Comparison of ENCODE assay signal across 20 cellular contexts in the genomic region with DNA sequence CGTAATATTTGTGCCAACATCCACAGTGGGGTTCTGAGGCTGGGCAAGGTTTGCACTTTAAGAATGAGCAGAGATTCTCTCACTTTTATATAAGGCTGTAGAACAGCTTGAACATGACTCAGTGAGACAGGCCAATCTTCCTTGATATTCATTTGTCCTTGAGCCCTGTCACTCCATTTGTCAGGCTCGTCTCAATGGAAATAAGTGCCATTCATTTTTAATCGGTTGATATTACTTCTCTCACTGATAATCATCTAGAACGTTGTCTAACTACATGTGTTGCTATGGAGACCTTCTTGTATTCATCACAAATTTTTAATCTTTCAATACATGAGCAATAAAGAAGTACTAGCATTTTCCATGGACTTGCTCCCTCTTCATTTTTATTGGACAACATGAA.
A peak's percentile ranks its signal among the peaks of the same experiment; 100 is the strongest.
DNase-seq lines count a peak whose midpoint lies in the region; TF ChIP-seq lines count a peak whose summit lies in the region.
"Had no signal": no experiment of that assay in that cellular context is flagged by ENCODE, and none has a peak within 500 bp of the region (broad histone marks: within the 10 kb centered on the region; RNA-seq: fewer than 3 reads in every experiment).

No MANE protein-coding gene starts in this region.

- no peaks in the 10 kb centered on the region for H3K79me1 ChIP-seq in mesendoderm (ENCODE audit: low read length)

- H3K9me2 ChIP-seq in Karpas-422 (replicated peaks; ENCODE audit: insufficient read depth, low read length), result no peaks in the 10 kb centered on the region
- no peaks in the 10 kb centered on the region for H3K9me2 ChIP-seq in SU-DHL-6 (replicated peaks; ENCODE audit: insufficient read depth, low read length)

- H3K4me3 ChIP-seq in Karpas-422 (ENCODE audit: low read length), result no peak overlapping the region
- no peak overlapping the region for H3K4me3 ChIP-seq in SU-DHL-6 (ENCODE audit: insufficient read depth, low read length, poor library complexity, severe bottlenecking)
- no peak overlapping the region for H3K4me3 ChIP-seq in neuron (ENCODE audit: low read length)
- H3K4me3 ChIP-seq in coronary artery, result no peak overlapping the region
- H3K4me3 ChIP-seq in mesendoderm (ENCODE audit: low read length), result no peak overlapping the region
- H3K4me3 ChIP-seq: A549; BLaER1 treated with 17β-estradiol and CSF1 and Interleukin-3, amounts not matched to agents 10 nM and 100 nM; GM23338; HAP-1 had no signal

- no peak overlapping the region for H3K4ac ChIP-seq in mesendoderm (ENCODE audit: low read depth, low read length)

- no peak overlapping the region for H4K5ac ChIP-seq in mesendoderm (ENCODE audit: low read length)

- H3K9ac ChIP-seq in Karpas-422 (ENCODE audit: low read length) (no peak overlapping the region), SU-DHL-6 (ENCODE audit: low read length) (no peak overlapping the region), mesendoderm (ENCODE audit: low read length) (no peak overlapping the region)
- H3K9ac ChIP-seq: BLaER1 treated with 17β-estradiol and CSF1 and Interleukin-3, amounts not matched to agents 10 nM and 100 nM had no signal

- H3K79me2 ChIP-seq in Karpas-422 (ENCODE audit: low read length) (no peaks in the 10 kb centered on the region), SU-DHL-6 (ENCODE audit: insufficient read depth, low read length) (no peaks in the 10 kb centered on the region), mesendoderm (ENCODE audit: control insufficient read depth, insufficient read depth, low read length) (no peaks in the 10 kb centered on the region)

- no peak overlapping the region for H3K23ac ChIP-seq in mesendoderm (ENCODE audit: low read length)

- H2BK15ac ChIP-seq in mesendoderm (replicated peaks; ENCODE audit: low read depth), result no peak overlapping the region

- no peak overlapping the region for H2BK120ac ChIP-seq in mesendoderm (ENCODE audit: low read depth, low read length)

- no peak overlapping the region for H2BK5ac ChIP-seq in mesendoderm (ENCODE audit: low read length)

- no peak overlapping the region for H3K18ac ChIP-seq in mesendoderm (ENCODE audit: low read length)

- H2AK5ac ChIP-seq in mesendoderm (ENCODE audit: low read length), result no peak overlapping the region

- no peaks in the 10 kb centered on the region for H3K36me3 ChIP-seq in Karpas-422 (ENCODE audit: insufficient read depth, low read length)
- H3K36me3 ChIP-seq in SU-DHL-6 (ENCODE audit: low read length), result no peaks in the 10 kb centered on the region
- no peaks in the 10 kb centered on the region for H3K36me3 ChIP-seq in neuron (ENCODE audit: insufficient read depth, low read length)
- no peaks in the 10 kb centered on the region for H3K36me3 ChIP-seq in mesendoderm (ENCODE audit: control insufficient read depth, insufficient read depth, low read length)
- H3K36me3 ChIP-seq: BE2C; BLaER1 treated with 17β-estradiol and CSF1 and Interleukin-3, amounts not matched to agents 10 nM and 100 nM; HAP-1 had no signal

- no peak overlapping the region for H4K8ac ChIP-seq in mesendoderm (ENCODE audit: low read depth, low read length)

- WGBS in mesendoderm (ENCODE audit: extremely low coverage, insufficient coverage, low lambda C conversion rate), result no CpG with 5 or more reads among the region's 4 CpGs

- H3K4me2 ChIP-seq in Karpas-422 (ENCODE audit: low read depth, low read length, poor library complexity, severe bottlenecking) (no peak overlapping the region), SU-DHL-6 (ENCODE audit: low read depth, low read length, poor library complexity, severe bottlenecking) (no peak overlapping the region), mesendoderm (ENCODE audit: low read length) (no peak overlapping the region)
- H3K4me2 ChIP-seq: A549; BLaER1 treated with 17β-estradiol and CSF1 and Interleukin-3, amounts not matched to agents 10 nM and 100 nM; GM23338 had no signal

- no peaks in the 10 kb centered on the region for H3K4me1 ChIP-seq in Karpas-422 (ENCODE audit: low read length)
- peaks cover 4% of the 10 kb centered on the region for H3K4me1 ChIP-seq in neuron (ENCODE audit: insufficient read depth, low read length)
- H3K4me1 ChIP-seq in mesendoderm (ENCODE audit: control insufficient read depth, low read depth, low read length), result no peaks in the 10 kb centered on the region
- H3K4me1 ChIP-seq: A549; BLaER1 treated with 17β-estradiol and CSF1 and Interleukin-3, amounts not matched to agents 10 nM and 100 nM; HAP-1 had no signal

- H3K27me3 ChIP-seq in Karpas-422 (ENCODE audit: low read length) (no peaks in the 10 kb centered on the region), SU-DHL-6 (ENCODE audit: low read length) (no peaks in the 10 kb centered on the region), neuron (ENCODE audit: insufficient read depth, low read length) (no peaks in the 10 kb centered on the region), mesendoderm (ENCODE audit: insufficient read depth, low read length, poor library complexity) (no peaks in the 10 kb centered on the region)
- H3K27me3 ChIP-seq: BE2C; BLaER1 treated with 17β-estradiol and CSF1 and Interleukin-3, amounts not matched to agents 10 nM and 100 nM had no signal

- no peaks in the 10 kb centered on the region for H3F3A ChIP-seq in SU-DHL-6 (ENCODE audit: insufficient read depth)

- H3K56ac ChIP-seq in mesendoderm (ENCODE audit: low read length), result no peak overlapping the region

- H3K27ac ChIP-seq in Karpas-422 (ENCODE audit: low read length) (no peak overlapping the region), SU-DHL-6 (ENCODE audit: low read depth, low read length) (no peak overlapping the region), coronary artery (no peak overlapping the region), mesendoderm (ENCODE audit: low read depth, low read length) (no peak overlapping the region)
- H3K27ac ChIP-seq: A549; BLaER1 treated with 17β-estradiol and CSF1 and Interleukin-3, amounts not matched to agents 10 nM and 100 nM had no signal

- H2AFZ ChIP-seq in Karpas-422 (ENCODE audit: low read length) (peak overlapping the region; percentile 22; the same call in 1 of the 2 replicates), SU-DHL-6 (ENCODE audit: low read depth, low read length, severe bottlenecking) (peak overlapping the region; percentile 84), neuron (ENCODE audit: low read depth, low read length) (peak overlapping the region; percentile 40)
- H2AFZ ChIP-seq: GM23338 had no signal

- H3K9me3 ChIP-seq in Karpas-422 (ENCODE audit: low read length) (no peaks in the 10 kb centered on the region), SU-DHL-6 (ENCODE audit: insufficient read depth, low read length) (no peaks in the 10 kb centered on the region), neuron (ENCODE audit: low read length) (no peaks in the 10 kb centered on the region)
- H3K9me3 ChIP-seq: A549; BE2C; BLaER1 treated with 17β-estradiol and CSF1 and Interleukin-3, amounts not matched to agents 10 nM and 100 nM had no signal

- DNase-seq in Karpas-422 (no peak), GF-D8 (lab: John Stamatoyannopoulos, UW) (no peak), coronary artery (ENCODE audit: low spot score) (no peak), mesendoderm (no peak)
- DNase-seq: 8988T; ACHN; AML-193; BE2C; CD4-positive, alpha-beta T cell; CD8-positive, alpha-beta memory T cell; DMS 273 treated with DMSO at 0.1 percent for 48 hours; DMS79; EL; GDM1 had no signal

- no peaks in the 10 kb centered on the region for H4K20me1 ChIP-seq in Karpas-422 (ENCODE audit: insufficient read depth, low read depth, low read length)
- H4K20me1 ChIP-seq in SU-DHL-6 (ENCODE audit: low read depth, low read length), result no peaks in the 10 kb centered on the region
- H4K20me1 ChIP-seq: BLaER1 treated with 17β-estradiol and CSF1 and Interleukin-3, amounts not matched to agents 10 nM and 100 nM had no signal

- no peak for TF ChIP-seq CTCF in SU-DHL-6 (IDR thresholded peaks at IDR 0.05; ENCODE audit: insufficient read depth, low read length, poor library complexity, severe bottlenecking)
- TF ChIP-seq CTCF in coronary artery (IDR thresholded peaks at IDR 0.05), result no peak

Comparison
In these comparisons a context has a peak if more than half of its experiments do, and no peak if none do; other contexts are left out.
1. H2AFZ ChIP-seq: peak in every context shown above with its lines; median percentile 84 in SU-DHL-6; 40 in neuron; 22 in Karpas-422.